In the genomic region with DNA sequence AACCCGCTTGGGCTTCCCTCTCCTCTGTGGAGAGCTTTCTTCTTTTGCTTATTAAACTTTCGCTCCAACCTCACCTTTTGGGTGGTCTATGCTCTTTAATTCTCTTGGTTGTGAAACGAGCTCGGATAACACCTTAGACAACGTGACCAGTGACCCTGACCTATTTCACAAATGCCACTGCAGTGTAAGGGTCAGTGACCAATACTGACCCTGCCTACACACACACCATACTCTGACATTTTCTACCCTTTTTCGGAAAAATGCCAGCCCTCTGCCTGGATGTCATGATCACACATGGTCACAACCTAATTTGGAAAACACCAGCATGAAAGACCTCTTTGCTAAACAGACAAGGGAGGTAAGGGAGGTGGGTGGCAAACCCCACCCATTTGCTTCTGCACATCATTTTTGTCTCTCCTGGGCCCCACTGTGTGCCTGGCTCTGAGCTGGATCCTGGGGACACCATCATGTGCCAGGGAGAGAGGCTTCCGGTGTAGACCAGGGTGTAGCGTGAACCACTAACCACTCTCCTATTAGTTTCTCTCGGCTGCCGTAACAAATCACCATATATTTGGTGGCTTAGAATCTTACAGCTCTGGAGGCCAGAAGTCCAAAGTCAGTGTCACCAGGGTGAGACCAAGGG, we compare ENCODE assay signal across 1 cellular context.
TF ChIP-seq lines count a peak whose summit lies in the region.

No MANE protein-coding gene starts in this region.

TF ChIP-seq in HepG2, 621 proteins besides CTCF, POLR2A, EP300 and RAD21 (continued from another document and continues in another):
- no peak for TF ChIP-seq KLF9 (CRISPR knock-in tag; IDR thresholded peaks at IDR 0.05; ENCODE audit: low read depth)
- TF ChIP-seq, protein P1, sequence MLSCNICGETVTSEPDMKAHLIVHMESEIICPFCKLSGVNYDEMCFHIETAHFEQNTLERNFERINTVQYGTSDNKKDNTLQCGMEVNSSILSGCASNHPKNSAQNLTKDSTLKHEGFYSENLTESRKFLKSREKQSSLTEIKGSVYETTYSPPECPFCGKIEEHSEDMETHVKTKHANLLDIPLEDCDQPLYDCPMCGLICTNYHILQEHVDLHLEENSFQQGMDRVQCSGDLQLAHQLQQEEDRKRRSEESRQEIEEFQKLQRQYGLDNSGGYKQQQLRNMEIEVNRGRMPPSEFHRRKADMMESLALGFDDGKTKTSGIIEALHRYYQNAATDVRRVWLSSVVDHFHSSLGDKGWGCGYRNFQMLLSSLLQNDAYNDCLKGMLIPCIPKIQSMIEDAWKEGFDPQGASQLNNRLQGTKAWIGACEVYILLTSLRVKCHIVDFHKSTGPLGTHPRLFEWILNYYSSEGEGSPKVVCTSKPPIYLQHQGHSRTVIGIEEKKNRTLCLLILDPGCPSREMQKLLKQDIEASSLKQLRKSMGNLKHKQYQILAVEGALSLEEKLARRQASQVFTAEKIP (CRISPR knock-in tag; IDR thresholded peaks at IDR 0.05; ENCODE audit: borderline replicate concordance): no peak
- peak; percentile 60; the same call in 1 of the 2 replicates for TF ChIP-seq ZBTB7A (CRISPR knock-in tag; IDR thresholded peaks at IDR 0.05)
- TF ChIP-seq HNF4G (IDR thresholded peaks at IDR 0.05; ENCODE audit: borderline replicate concordance, low read depth, low read length): peak; percentile 88
- peak; percentile 81; the same call in 1 of the 2 replicates for TF ChIP-seq HNF4G (CRISPR knock-in tag; IDR thresholded peaks at IDR 0.05; ENCODE audit: borderline replicate concordance, low read depth)
- no peak for TF ChIP-seq ZNF607 (CRISPR knock-in tag; IDR thresholded peaks at IDR 0.05; ENCODE audit: borderline replicate concordance)
- TF ChIP-seq ZBTB21 (CRISPR knock-in tag; IDR thresholded peaks at IDR 0.05): no peak
- no peak for TF ChIP-seq HOXA5 (CRISPR knock-in tag; IDR thresholded peaks at IDR 0.05)
- TF ChIP-seq SNAPC4 (CRISPR knock-in tag; IDR thresholded peaks at IDR 0.05): no peak
- TF ChIP-seq ZNF468 (CRISPR knock-in tag; IDR thresholded peaks at IDR 0.05): no peak
- TF ChIP-seq MBNL3 (CRISPR knock-in tag; conservative IDR thresholded peaks at IDR 0.05): no peak
- no peak for TF ChIP-seq RORA (CRISPR knock-in tag; IDR thresholded peaks at IDR 0.05)
- no peak for TF ChIP-seq GMEB1 (CRISPR knock-in tag; IDR thresholded peaks at IDR 0.05; ENCODE audit: borderline replicate concordance)
- TF ChIP-seq YEATS2 (CRISPR knock-in tag; IDR thresholded peaks at IDR 0.05; ENCODE audit: borderline replicate concordance): peak; percentile 34; the same call in 1 of the 2 replicates
- TF ChIP-seq JUN (CRISPR knock-in tag; IDR thresholded peaks at IDR 0.05): 0 out of 2 replicates have a peak, but pooled peaks have one; percentile 42
- no peak for TF ChIP-seq MAFK (conservative IDR thresholded peaks at IDR 0.05 in 1 of 2, IDR thresholded peaks at IDR 0.05 in 1 of 2; ENCODE audit: low read length in 2 of 2)
- TF ChIP-seq ZNF543 (CRISPR knock-in tag; IDR thresholded peaks at IDR 0.05): 0 out of 2 replicates have a peak, but pooled peaks have one; percentile 31
- TF ChIP-seq MIER3 (CRISPR knock-in tag; IDR thresholded peaks at IDR 0.05; ENCODE audit: borderline replicate concordance): peak; percentile 58; the same call in 1 of the 2 replicates
- TF ChIP-seq CHD2 (IDR thresholded peaks at IDR 0.05; ENCODE audit: low read depth, low read length): no peak
- TF ChIP-seq ERF (CRISPR knock-in tag; IDR thresholded peaks at IDR 0.05): peak; percentile 77
- TF ChIP-seq ZNF878 (CRISPR knock-in tag; IDR thresholded peaks at IDR 0.05): peak; percentile 20; the same call in 1 of the 2 replicates
- peak; percentile 79 for TF ChIP-seq ESRRA (CRISPR knock-in tag; IDR thresholded peaks at IDR 0.05; ENCODE audit: low read depth)
- TF ChIP-seq CREM (IDR thresholded peaks at IDR 0.05): peak; percentile 83
- no peak for TF ChIP-seq CREM (CRISPR knock-in tag; IDR thresholded peaks at IDR 0.05)
- TF ChIP-seq RCOR2 (CRISPR knock-in tag; IDR thresholded peaks at IDR 0.05): peak; percentile 91
- TF ChIP-seq TBX3 (IDR thresholded peaks at IDR 0.05; ENCODE audit: borderline replicate concordance): peak; percentile 46; the same call in 1 of the 2 replicates
- peak; percentile 22 for TF ChIP-seq RBM22 (optimal IDR thresholded peaks at IDR 0.05; ENCODE audit: low read length)
- no peak for TF ChIP-seq HOXA9 (CRISPR knock-in tag; IDR thresholded peaks at IDR 0.05; ENCODE audit: borderline replicate concordance)
- peak; percentile 87 for TF ChIP-seq ZMYM2 (CRISPR knock-in tag; IDR thresholded peaks at IDR 0.05)
- TF ChIP-seq, protein P2, sequence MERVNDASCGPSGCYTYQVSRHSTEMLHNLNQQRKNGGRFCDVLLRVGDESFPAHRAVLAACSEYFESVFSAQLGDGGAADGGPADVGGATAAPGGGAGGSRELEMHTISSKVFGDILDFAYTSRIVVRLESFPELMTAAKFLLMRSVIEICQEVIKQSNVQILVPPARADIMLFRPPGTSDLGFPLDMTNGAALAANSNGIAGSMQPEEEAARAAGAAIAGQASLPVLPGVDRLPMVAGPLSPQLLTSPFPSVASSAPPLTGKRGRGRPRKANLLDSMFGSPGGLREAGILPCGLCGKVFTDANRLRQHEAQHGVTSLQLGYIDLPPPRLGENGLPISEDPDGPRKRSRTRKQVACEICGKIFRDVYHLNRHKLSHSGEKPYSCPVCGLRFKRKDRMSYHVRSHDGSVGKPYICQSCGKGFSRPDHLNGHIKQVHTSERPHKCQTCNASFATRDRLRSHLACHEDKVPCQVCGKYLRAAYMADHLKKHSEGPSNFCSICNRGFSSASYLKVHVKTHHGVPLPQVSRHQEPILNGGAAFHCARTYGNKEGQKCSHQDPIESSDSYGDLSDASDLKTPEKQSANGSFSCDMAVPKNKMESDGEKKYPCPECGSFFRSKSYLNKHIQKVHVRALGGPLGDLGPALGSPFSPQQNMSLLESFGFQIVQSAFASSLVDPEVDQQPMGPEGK (CRISPR knock-in tag; IDR thresholded peaks at IDR 0.05): peak; percentile 62; the same call in 1 of the 2 replicates
- TF ChIP-seq ZBTB49 (CRISPR knock-in tag; IDR thresholded peaks at IDR 0.05; ENCODE audit: borderline replicate concordance): peak; percentile 43; the same call in 1 of the 2 replicates
- TF ChIP-seq ZNF761 (CRISPR knock-in tag; conservative IDR thresholded peaks at IDR 0.05): 0 out of 2 replicates have a peak, but pooled peaks have one; percentile 42
- TF ChIP-seq RFXAP (CRISPR knock-in tag; IDR thresholded peaks at IDR 0.05; ENCODE audit: borderline replicate concordance): no peak
- peak; percentile 57 for TF ChIP-seq THAP11 (CRISPR knock-in tag; IDR thresholded peaks at IDR 0.05)
- TF ChIP-seq ZFX (CRISPR knock-in tag; IDR thresholded peaks at IDR 0.05; ENCODE audit: low read depth): peak; percentile 34; the same call in 1 of the 2 replicates
- TF ChIP-seq ZNF260 (CRISPR knock-in tag; IDR thresholded peaks at IDR 0.05; ENCODE audit: borderline replicate concordance, low read depth): no peak
- no peak for TF ChIP-seq ZMAT5 (CRISPR knock-in tag; IDR thresholded peaks at IDR 0.05; ENCODE audit: borderline replicate concordance, low read depth)
- TF ChIP-seq SMYD3 (CRISPR knock-in tag; IDR thresholded peaks at IDR 0.05): no peak
- TF ChIP-seq SRF (IDR thresholded peaks at IDR 0.05; ENCODE audit: low read depth, low read length): peak; percentile 86; the same call in 1 of the 2 replicates
- TF ChIP-seq FOXJ3 (CRISPR knock-in tag; IDR thresholded peaks at IDR 0.05; ENCODE audit: borderline replicate concordance): 0 out of 2 replicates have a peak, but pooled peaks have one; percentile 27
- TF ChIP-seq HOXA7 (CRISPR knock-in tag; IDR thresholded peaks at IDR 0.05): no peak
- TF ChIP-seq ZNF326 (CRISPR knock-in tag; IDR thresholded peaks at IDR 0.05; ENCODE audit: borderline replicate concordance): no peak
- no peak for TF ChIP-seq SIN3B (IDR thresholded peaks at IDR 0.05; ENCODE audit: low read length)
- TF ChIP-seq LCORL (IDR thresholded peaks at IDR 0.05): no peak
- peak; percentile 85 for TF ChIP-seq LCORL (CRISPR knock-in tag; IDR thresholded peaks at IDR 0.05)
- TF ChIP-seq FOXA3 (CRISPR knock-in tag; IDR thresholded peaks at IDR 0.05): peak; percentile 72
- no peak for TF ChIP-seq HHEX (CRISPR knock-in tag; IDR thresholded peaks at IDR 0.05)
- TF ChIP-seq BRD4 (CRISPR knock-in tag; IDR thresholded peaks at IDR 0.05): peak; percentile 80; the same call in 1 of the 2 replicates
- TF ChIP-seq ZKSCAN8 (CRISPR knock-in tag; IDR thresholded peaks at IDR 0.05; ENCODE audit: borderline replicate concordance): peak; percentile 70; the same call in 1 of the 2 replicates
- TF ChIP-seq CEBPB (IDR thresholded peaks at IDR 0.05; ENCODE audit: borderline replicate concordance, low read depth, low read length): peak; percentile 86
- no peak for TF ChIP-seq ZNF713 (CRISPR knock-in tag; IDR thresholded peaks at IDR 0.05)
- peak; percentile 90 for TF ChIP-seq HDAC2 (CRISPR knock-in tag; IDR thresholded peaks at IDR 0.05)
- TF ChIP-seq HMG20B (CRISPR knock-in tag; conservative IDR thresholded peaks at IDR 0.05): peak; percentile 42; the same call in 1 of the 2 replicates
- no peak for TF ChIP-seq IRF9 (CRISPR knock-in tag; IDR thresholded peaks at IDR 0.05; ENCODE audit: borderline replicate concordance)
- TF ChIP-seq ZIK1 (CRISPR knock-in tag; IDR thresholded peaks at IDR 0.05; ENCODE audit: borderline replicate concordance, low read depth): no peak
- peak; percentile 70 for TF ChIP-seq ZNF430 (CRISPR knock-in tag; IDR thresholded peaks at IDR 0.05)
- TF ChIP-seq POGZ (CRISPR knock-in tag; IDR thresholded peaks at IDR 0.05): 0 out of 2 replicates have a peak, but pooled peaks have one; percentile 8
